ENCODE assay signal across 10 cellular contexts in genomic region chr3:187013080-187013838, GRCh38.
DNase-seq lines count a peak whose midpoint lies in the region; ATAC-seq lines count a peak whose summit lies in the region.
"Had no signal": no experiment of that assay in that cellular context is flagged by ENCODE, and none has a peak within 500 bp of the region (broad histone marks: within the 10 kb centered on the region; RNA-seq: fewer than 3 reads in every experiment).

No MANE protein-coding gene starts in this region.

- 75% methylated on average over 10 of the region's 10 CpGs for WGBS in right cardiac atrium

- H3K27me3 Mint-ChIP-seq in activated CD4-positive, alpha-beta T cell treated with anti-CD3 and anti-CD28 coated beads, Interleukin-2, amount 10 ng/mL, durations not matched to agents 24 days and 14 days = no peaks in the 10 kb centered on the region
- H3K27me3 Mint-ChIP-seq in activated T-helper 1 cell treated with anti-CD3 and anti-CD28 coated beads, Interleukin-12 subunit alpha, Interleukin-12 subunit beta, Interleukin-2, Interleukin-4 antibody, amounts not matched to agents 30 ng/mL and 10 ng/mL and 1 ng/mL, durations not matched to agents 14 hours and 24 hours and 36 hours (ENCODE audit: insufficient read depth) = no peaks in the 10 kb centered on the region

- H3K4me3 ChIP-seq in right cardiac atrium (ENCODE audit: low read length) = no peak overlapping the region
- H3K4me3 ChIP-seq: uterus had no signal

- peaks cover 17% of the 10 kb centered on the region for H3K4me1 ChIP-seq in right cardiac atrium (ENCODE audit: control insufficient read depth, insufficient read depth, low read length)
- H3K4me1 ChIP-seq: uterus had no signal

- peak; percentile 25 to 31 for ATAC-seq in right cardiac atrium
- no peak for ATAC-seq in GM21619 (IDR thresholded peaks at IDR 0.05; ENCODE audit: unreplicated experiment)
- no peak for ATAC-seq in HG03460 (IDR thresholded peaks at IDR 0.05; ENCODE audit: unreplicated experiment)

- DNase-seq in activated CD4-positive, alpha-beta T cell treated with anti-CD3 and anti-CD28 coated beads, Interleukin-2, amount 10 ng/mL, durations not matched to agents 24 days and 14 days = no peak
- no peak for DNase-seq in activated CD4-positive, alpha-beta T cell treated with anti-CD3 and anti-CD28 coated beads for 4 hours
- DNase-seq in activated T-helper 1 cell treated with anti-CD3 and anti-CD28 coated beads, Interleukin-12 subunit alpha, Interleukin-12 subunit beta, Interleukin-2, Interleukin-4 antibody, amounts not matched to agents 30 ng/mL and 10 ng/mL and 1 ng/mL, durations not matched to agents 14 hours and 24 hours and 36 hours (ENCODE audit: low spot score) = no peak
- DNase-seq in right cardiac atrium = no peak
- no peak for DNase-seq in substantia nigra (lab: John Stamatoyannopoulos, UW)
- no peak for DNase-seq in inferior parietal cortex (ENCODE audit: extremely low spot score)
- DNase-seq: anterior cingulate cortex, uterus had no signal

- intact Hi-C loops in activated CD4-positive, alpha-beta T cell treated with anti-CD3 and anti-CD28 coated beads, Interleukin-2, amount 10 ng/mL, durations not matched to agents 24 days and 14 days (cut with micrococcal nuclease) = no loop called here
- intact Hi-C loops in activated T-helper 1 cell treated with anti-CD3 and anti-CD28 coated beads, Interleukin-12 subunit alpha, Interleukin-12 subunit beta, Interleukin-2, Interleukin-4 antibody, amounts not matched to agents 30 ng/mL and 10 ng/mL and 1 ng/mL, durations not matched to agents 14 hours and 24 hours and 36 hours (cut with micrococcal nuclease) = loop anchor here (1.0 kb wide), 1 partner anchor 12 kb away; no protein-coding TSS in a partner anchor
- intact Hi-C loops in right cardiac atrium (cut with DNase I) = loop anchor here in 1 of 4 donors (10.0 kb wide), 1 partner anchor 78 kb away; the partner anchor contains the start of gene ST6GAL1

- H3K27me3 ChIP-seq in right cardiac atrium (ENCODE audit: control insufficient read depth, insufficient read depth) = no peaks in the 10 kb centered on the region
- H3K27me3 ChIP-seq: uterus had no signal

- H3K27ac Mint-ChIP-seq in activated CD4-positive, alpha-beta T cell treated with anti-CD3 and anti-CD28 coated beads, Interleukin-2, amount 10 ng/mL, durations not matched to agents 24 days and 14 days = peak overlapping the region; percentile 89
- peak overlapping the region; percentile 91 for H3K27ac Mint-ChIP-seq in activated T-helper 1 cell treated with anti-CD3 and anti-CD28 coated beads, Interleukin-12 subunit alpha, Interleukin-12 subunit beta, Interleukin-2, Interleukin-4 antibody, amounts not matched to agents 30 ng/mL and 10 ng/mL and 1 ng/mL, durations not matched to agents 14 hours and 24 hours and 36 hours

- H3K36me3 Mint-ChIP-seq in activated CD4-positive, alpha-beta T cell treated with anti-CD3 and anti-CD28 coated beads, Interleukin-2, amount 10 ng/mL, durations not matched to agents 24 days and 14 days (ENCODE audit: low read depth) = peaks cover 40% of the 10 kb centered on the region
- peaks cover 30% of the 10 kb centered on the region for H3K36me3 Mint-ChIP-seq in activated T-helper 1 cell treated with anti-CD3 and anti-CD28 coated beads, Interleukin-12 subunit alpha, Interleukin-12 subunit beta, Interleukin-2, Interleukin-4 antibody, amounts not matched to agents 30 ng/mL and 10 ng/mL and 1 ng/mL, durations not matched to agents 14 hours and 24 hours and 36 hours (ENCODE audit: low read depth)

- H3K4me3 Mint-ChIP-seq in activated CD4-positive, alpha-beta T cell treated with anti-CD3 and anti-CD28 coated beads, Interleukin-2, amount 10 ng/mL, durations not matched to agents 24 days and 14 days = peak overlapping the region; percentile 41
- H3K4me3 Mint-ChIP-seq in activated T-helper 1 cell treated with anti-CD3 and anti-CD28 coated beads, Interleukin-12 subunit alpha, Interleukin-12 subunit beta, Interleukin-2, Interleukin-4 antibody, amounts not matched to agents 30 ng/mL and 10 ng/mL and 1 ng/mL, durations not matched to agents 14 hours and 24 hours and 36 hours = peak overlapping the region; percentile 55

- no peaks in the 10 kb centered on the region for H3K9me3 Mint-ChIP-seq in activated CD4-positive, alpha-beta T cell treated with anti-CD3 and anti-CD28 coated beads, Interleukin-2, amount 10 ng/mL, durations not matched to agents 24 days and 14 days
- H3K9me3 Mint-ChIP-seq in activated T-helper 1 cell treated with anti-CD3 and anti-CD28 coated beads, Interleukin-12 subunit alpha, Interleukin-12 subunit beta, Interleukin-2, Interleukin-4 antibody, amounts not matched to agents 30 ng/mL and 10 ng/mL and 1 ng/mL, durations not matched to agents 14 hours and 24 hours and 36 hours = no peaks in the 10 kb centered on the region

- no peaks in the 10 kb centered on the region for H3K9me3 ChIP-seq in right cardiac atrium (ENCODE audit: control insufficient read depth, low read length)
- H3K9me3 ChIP-seq: uterus had no signal

- peaks cover 37% of the 10 kb centered on the region for H3K4me1 Mint-ChIP-seq in activated CD4-positive, alpha-beta T cell treated with anti-CD3 and anti-CD28 coated beads, Interleukin-2, amount 10 ng/mL, durations not matched to agents 24 days and 14 days
- peaks cover 54% of the 10 kb centered on the region for H3K4me1 Mint-ChIP-seq in activated T-helper 1 cell treated with anti-CD3 and anti-CD28 coated beads, Interleukin-12 subunit alpha, Interleukin-12 subunit beta, Interleukin-2, Interleukin-4 antibody, amounts not matched to agents 30 ng/mL and 10 ng/mL and 1 ng/mL, durations not matched to agents 14 hours and 24 hours and 36 hours (ENCODE audit: low read depth)

- peak overlapping the region; percentile 17 for H3K27ac ChIP-seq in right cardiac atrium (ENCODE audit: low read length)
- peak overlapping the region; percentile 58 for H3K27ac ChIP-seq in substantia nigra (ENCODE audit: low read depth, low read length, poor library complexity, severe bottlenecking)
- H3K27ac ChIP-seq: uterus had no signal

Comparison
In these comparisons a context has a peak if more than half of its experiments do, and no peak if none do; other contexts are left out.
1. ATAC-seq: peak in right cardiac atrium (2 of 2); none in GM21619 (single experiment) and HG03460 (single experiment).